Comparison of ENCODE assay signal across 21 cellular contexts in genomic region chr10:6363516-6363915, GRCh38.
DNase-seq lines count a peak whose midpoint lies in the region; ATAC-seq and TF ChIP-seq lines count a peak whose summit lies in the region.
"Had no signal": no experiment of that assay in that cellular context is flagged by ENCODE, and none has a peak within 500 bp of the region (broad histone marks: within the 10 kb centered on the region; RNA-seq: fewer than 3 reads in every experiment).

No MANE protein-coding gene starts in this region.

- H3K27me3 ChIP-seq in cardiac muscle cell (no peaks in the 10 kb centered on the region), right cardiac atrium (ENCODE audit: control insufficient read depth, insufficient read depth) (no peaks in the 10 kb centered on the region), endodermal cell (ENCODE audit: control insufficient read depth, insufficient read depth, low read length, poor library complexity, severe bottlenecking) (no peaks in the 10 kb centered on the region)
- H3K27me3 ChIP-seq: BE2C, SJCRH30 had no signal

- H3K9me3 ChIP-seq in cardiac muscle cell (ENCODE audit: low read depth) (no peaks in the 10 kb centered on the region), right cardiac atrium (ENCODE audit: control insufficient read depth, low read length) (no peaks in the 10 kb centered on the region), endodermal cell (ENCODE audit: control insufficient read depth, low read length) (peaks cover 65% of the 10 kb centered on the region)
- H3K9me3 ChIP-seq: BE2C, SJCRH30 had no signal

- no peak overlapping the region for H3K27ac Mint-ChIP-seq in endodermal cell
- H3K27ac Mint-ChIP-seq in activated T-helper 17 cell treated with anti-CD3 and anti-CD28 coated beads, Interleukin-2, amount 50 U/mL, for 72 hours = no peak overlapping the region
- H3K27ac Mint-ChIP-seq: CD4-positive, alpha-beta memory T cell had no signal

- TF ChIP-seq CTCF in cardiac muscle cell (IDR thresholded peaks at IDR 0.05; ENCODE audit: low read depth, low read length) (no peak), endodermal cell (conservative IDR thresholded peaks at IDR 0.05) (no peak)

- 92% methylated on average over 1 of the region's 1 CpG for WGBS in right cardiac atrium
- 64% methylated on average over 1 of the region's 1 CpG for WGBS in endodermal cell (ENCODE audit: insufficient coverage in 1 of 2, insufficient read length in 1 of 2), 2 experiments

- ATAC-seq in right cardiac atrium (no peak), left lobe of liver (peak; percentile 17)
- ATAC-seq in activated T-helper 17 cell treated with anti-CD3 and anti-CD28 coated beads, Interleukin-2, amount 50 U/mL, for 72 hours (replicated peaks) = no peak

- H3K27me3 Mint-ChIP-seq in endodermal cell (ENCODE audit: insufficient read depth) = peaks cover 3% of the 10 kb centered on the region
- no peaks in the 10 kb centered on the region for H3K27me3 Mint-ChIP-seq in activated T-helper 17 cell treated with anti-CD3 and anti-CD28 coated beads, Interleukin-2, amount 50 U/mL, for 72 hours

- no peaks in the 10 kb centered on the region for H3K36me3 ChIP-seq in cardiac muscle cell
- no peaks in the 10 kb centered on the region for H3K36me3 ChIP-seq in endodermal cell (ENCODE audit: control insufficient read depth, insufficient read depth, low read length)
- H3K36me3 ChIP-seq: BE2C, SJCRH30 had no signal

- H3K4me1 Mint-ChIP-seq in endodermal cell = peaks cover 22% of the 10 kb centered on the region
- H3K4me1 Mint-ChIP-seq in activated T-helper 17 cell treated with anti-CD3 and anti-CD28 coated beads, Interleukin-2, amount 50 U/mL, for 72 hours = peaks cover 5% of the 10 kb centered on the region
- H3K4me1 Mint-ChIP-seq: CD4-positive, alpha-beta memory T cell had no signal

- H3K9ac ChIP-seq in endodermal cell (ENCODE audit: extremely low read depth, low read length, poor library complexity, severe bottlenecking) = no peak overlapping the region
- H3K9ac ChIP-seq: KMS-11 had no signal

- intact Hi-C loops in right cardiac atrium (cut with DNase I) = no loop called here

- H3K4me3 ChIP-seq in cardiac muscle cell (no peak overlapping the region), right cardiac atrium (ENCODE audit: low read length) (no peak overlapping the region), endodermal cell (ENCODE audit: low read length) (peak overlapping the region; percentile 19)
- H3K4me3 ChIP-seq: SJCRH30 had no signal

- DNase-seq in cardiac muscle cell (ENCODE audit: low read depth in 1 of 2, low spot score in 1 of 2) (no peak), right cardiac atrium (no peak), endodermal cell (no peak), left lobe of liver (ENCODE audit: low spot score) (no peak), AG08396 (ENCODE audit: low spot score) (no peak)
- no peak for DNase-seq in stimulated activated CD4-positive, alpha-beta T cell treated with anti-CD3 and anti-CD28 coated beads, Interleukin-4, amount 100 ng/mL, for 24 hours
- DNase-seq: BE2C; CD4-positive, alpha-beta memory T cell; GOT3; HCEC 1CT; IMR-90; MV-4-11; NCI-H1417; NCI-H1694 treated with DMSO at 0.1 percent for 48 hours; NCI-H2081 treated with DMSO at 0.1 percent for 48 hours; NCI-H2171 treated with DMSO at 0.1 percent for 48 hours; NCI-H526; OCI-M1; SJCRH30 had no signal

- H3K9me3 Mint-ChIP-seq in endodermal cell = peaks cover 6% of the 10 kb centered on the region
- H3K9me3 Mint-ChIP-seq in activated T-helper 17 cell treated with anti-CD3 and anti-CD28 coated beads, Interleukin-2, amount 50 U/mL, for 72 hours = peaks cover 7% of the 10 kb centered on the region

- H3K27ac ChIP-seq in cardiac muscle cell (peak overlapping the region; percentile 15), right cardiac atrium (ENCODE audit: low read length) (no peak overlapping the region), endodermal cell (ENCODE audit: low read depth, low read length) (no peak overlapping the region)
- H3K27ac ChIP-seq: KMS-11, SJCRH30 had no signal

- H3K4me1 ChIP-seq in cardiac muscle cell (ENCODE audit: low read depth) = peaks cover 27% of the 10 kb centered on the region
- peaks cover 2% of the 10 kb centered on the region for H3K4me1 ChIP-seq in right cardiac atrium (ENCODE audit: control insufficient read depth, insufficient read depth, low read length)
- H3K4me1 ChIP-seq in endodermal cell (ENCODE audit: control insufficient read depth, insufficient read depth, low read length) = peaks cover 4% of the 10 kb centered on the region
- H3K4me1 ChIP-seq: BE2C, SJCRH30 had no signal

- no peak overlapping the region for H3K4me3 Mint-ChIP-seq in endodermal cell
- H3K4me3 Mint-ChIP-seq in activated T-helper 17 cell treated with anti-CD3 and anti-CD28 coated beads, Interleukin-2, amount 50 U/mL, for 72 hours = no peak overlapping the region
- H3K4me3 Mint-ChIP-seq: CD4-positive, alpha-beta memory T cell had no signal

- no peaks in the 10 kb centered on the region for H3K36me3 Mint-ChIP-seq in endodermal cell (ENCODE audit: low read depth)
- H3K36me3 Mint-ChIP-seq in activated T-helper 17 cell treated with anti-CD3 and anti-CD28 coated beads, Interleukin-2, amount 50 U/mL, for 72 hours (ENCODE audit: low read depth) = peaks cover 12% of the 10 kb centered on the region
